23 cellular contexts compared by ENCODE assay signal in the genomic region with DNA sequence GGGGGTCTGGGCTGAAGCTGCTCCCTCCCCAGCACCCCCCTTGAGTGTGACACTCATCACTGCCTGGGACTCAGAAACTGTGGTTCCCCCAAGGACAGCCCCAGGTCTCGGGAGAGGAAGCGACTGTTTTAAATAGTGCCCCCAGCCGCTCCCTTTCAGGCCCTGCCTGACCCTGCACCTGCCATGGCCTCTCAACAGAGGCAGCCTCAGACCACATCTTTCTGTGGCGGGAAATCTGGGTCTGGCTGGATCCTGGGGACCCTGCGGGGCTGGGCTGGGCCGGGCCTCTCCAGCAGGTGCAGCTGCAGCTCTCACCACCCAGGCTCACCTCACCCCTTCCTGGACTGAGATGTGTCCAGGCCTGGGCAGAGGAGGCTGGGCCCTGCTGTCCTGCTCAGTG. TPM values are rescaled to one million over a fixed set of nuclear protein-coding genes. Genes with fewer than 3 reads are reported as not detected.
DNase-seq lines count a peak whose midpoint lies in the region; ATAC-seq, FAIRE-seq and TF ChIP-seq lines count a peak whose summit lies in the region.
"Had no signal": no experiment of that assay in that cellular context is flagged by ENCODE, and none has a peak within 500 bp of the region (broad histone marks: within the 10 kb centered on the region; RNA-seq: fewer than 3 reads in every experiment).

No MANE protein-coding gene starts in this region.

- no peaks in the 10 kb centered on the region for H3F3A ChIP-seq in PC-9 (ENCODE audit: insufficient read depth, low read depth)

- H3K79me2 ChIP-seq in Karpas-422 (ENCODE audit: low read length) = 0 out of 2 replicates have a peak, but pooled peaks cover 4% of the 10 kb centered on the region
- no peaks in the 10 kb centered on the region for H3K79me2 ChIP-seq in PC-9 (ENCODE audit: low read depth)

- H3K4me3 ChIP-seq in BLaER1 treated with 17β-estradiol and CSF1 and Interleukin-3, amounts not matched to agents 10 nM and 100 nM = peak overlapping the region in 5 of 10 experiments; percentile 4 to 74 (median 63); a peak in 8 of 20 replicates
- peak overlapping the region; percentile 39; the same call in 1 of the 2 replicates for H3K4me3 ChIP-seq in Karpas-422 (ENCODE audit: low read length)
- H3K4me3 ChIP-seq in small intestine (ENCODE audit: low read depth in 1 of 2, low read length in 2 of 2) = no peak overlapping the region
- no peak overlapping the region for H3K4me3 ChIP-seq in PC-9
- H3K4me3 ChIP-seq: Peyer's patch had no signal

- POLR2A ChIA-PET in PC-9 (lab: Charles Lee; ENCODE audit: unreplicated experiment) = no interaction called here

- CTCF ChIA-PET in PC-9 (lab: Charles Lee) = no interaction called here

- H3K4me1 Mint-ChIP-seq in stimulated activated effector memory CD8-positive, alpha-beta T cell treated with anti-CD3 and anti-CD28 coated beads, Interleukin-12 subunit alpha, Interleukin-12 subunit beta, amount 100 ng/mL, for 72 hours = no peaks in the 10 kb centered on the region

- H3K9me2 ChIP-seq in Karpas-422 (replicated peaks; ENCODE audit: insufficient read depth, low read length) (no peaks in the 10 kb centered on the region), PC-9 (ENCODE audit: insufficient read depth) (no peaks in the 10 kb centered on the region)

- peaks cover 0 to 21% (median 0%) of the 10 kb centered on the region in 11 experiments; a peak in 3 of 22 replicates for H3K27me3 ChIP-seq in BLaER1 treated with 17β-estradiol and CSF1 and Interleukin-3, amounts not matched to agents 10 nM and 100 nM
- H3K27me3 ChIP-seq in Karpas-422 (ENCODE audit: low read length) (no peaks in the 10 kb centered on the region), small intestine (ENCODE audit: control insufficient read depth in 2 of 2, insufficient read depth in 2 of 2, low read length in 2 of 2) (no peaks in the 10 kb centered on the region), PC-9 (ENCODE audit: insufficient read depth, low read depth) (peaks cover 64% of the 10 kb centered on the region)
- H3K27me3 ChIP-seq: Peyer's patch had no signal

- peak; percentile 89 for DNase-seq in Karpas-422
- no peak for DNase-seq in stimulated activated effector memory CD8-positive, alpha-beta T cell treated with anti-CD3 and anti-CD28 coated beads, Interleukin-12 subunit alpha, Interleukin-12 subunit beta, amount 100 ng/mL, for 72 hours (ENCODE audit: low spot score in 2 of 2)
- no peak for DNase-seq in small intestine
- DNase-seq in SIG-M5 treated with dmso at 0.1 percent for 504 hours (lab: John Stamatoyannopoulos, UW; ENCODE audit: unreplicated experiment) = no peak
- no peak for DNase-seq in PC-9
- DNase-seq: DMS79, HFFc6, Kasumi-1, MM.1S, NCI-H1092 treated with DMSO at 0.1 percent for 48 hours, NCI-H146, NCI-H2029 treated with DMSO at 0.1 percent for 48 hours, NCI-H2171, NCI-H526, Peyer's patch had no signal

- H3K4me3 Mint-ChIP-seq in stimulated activated effector memory CD8-positive, alpha-beta T cell treated with anti-CD3 and anti-CD28 coated beads, Interleukin-12 subunit alpha, Interleukin-12 subunit beta, amount 100 ng/mL, for 72 hours = no peak overlapping the region
- H3K4me3 Mint-ChIP-seq: HFFc6 had no signal

- H3K27ac ChIP-seq in BLaER1 treated with 17β-estradiol and CSF1 and Interleukin-3, amounts not matched to agents 10 nM and 100 nM = peak overlapping the region in 7 of 11 experiments; percentile 27 to 81 (median 52); a peak in 13 of 22 replicates
- H3K27ac ChIP-seq in Karpas-422 (ENCODE audit: low read length) = peak overlapping the region; percentile 99
- H3K27ac ChIP-seq in small intestine (ENCODE audit: low read depth in 1 of 2, low read length in 1 of 2) = no peak overlapping the region
- H3K27ac ChIP-seq in PC-9 = no peak overlapping the region
- H3K27ac ChIP-seq: C4-2B, HL-60, Peyer's patch had no signal

- peaks cover 0 to 9% (median 0%) of the 10 kb centered on the region in 11 experiments; a peak in 2 of 22 replicates for H3K9me3 ChIP-seq in BLaER1 treated with 17β-estradiol and CSF1 and Interleukin-3, amounts not matched to agents 10 nM and 100 nM (replicated peaks in 1 of 11)
- H3K9me3 ChIP-seq in Karpas-422 (ENCODE audit: low read length) (no peaks in the 10 kb centered on the region), small intestine (ENCODE audit: control insufficient read depth, low read depth) (no peaks in the 10 kb centered on the region), PC-9 (ENCODE audit: insufficient read depth, low read depth) (no peaks in the 10 kb centered on the region)
- H3K9me3 ChIP-seq: Peyer's patch had no signal

- H3K36me3 ChIP-seq in BLaER1 treated with 17β-estradiol and CSF1 and Interleukin-3, amounts not matched to agents 10 nM and 100 nM = peaks cover 0 to 12% (median 0%) of the 10 kb centered on the region in 11 experiments; a peak in 2 of 22 replicates
- H3K36me3 ChIP-seq in Karpas-422 (ENCODE audit: insufficient read depth, low read length) (peaks cover 4% of the 10 kb centered on the region; the same call in 1 of the 2 replicates), small intestine (ENCODE audit: control insufficient read depth in 2 of 2, insufficient read depth in 2 of 2, low read length in 2 of 2) (no peaks in the 10 kb centered on the region), PC-9 (ENCODE audit: low read depth) (no peaks in the 10 kb centered on the region)
- H3K36me3 ChIP-seq: Peyer's patch had no signal

- H3K36me3 Mint-ChIP-seq in stimulated activated effector memory CD8-positive, alpha-beta T cell treated with anti-CD3 and anti-CD28 coated beads, Interleukin-12 subunit alpha, Interleukin-12 subunit beta, amount 100 ng/mL, for 72 hours = no peaks in the 10 kb centered on the region

- 52 to 76% (median 69%) methylated on average over 6 of the region's 6 CpGs for WGBS in small intestine, 3 donors

- no TSS peak for BruUV-seq in PC-9 (replicated peaks; lab: Mats Ljungman, UMichigan)

- intact Hi-C loops in PC-9 (cut with micrococcal nuclease; ENCODE audit: unreplicated experiment) = no loop called here

- H2AFZ ChIP-seq in Karpas-422 (ENCODE audit: low read length) = no peak overlapping the region
- no peak overlapping the region for H2AFZ ChIP-seq in PC-9

- H3K27ac Mint-ChIP-seq in stimulated activated effector memory CD8-positive, alpha-beta T cell treated with anti-CD3 and anti-CD28 coated beads, Interleukin-12 subunit alpha, Interleukin-12 subunit beta, amount 100 ng/mL, for 72 hours = no peak overlapping the region
- H3K27ac Mint-ChIP-seq: HFFc6 had no signal

- H3K9me3 Mint-ChIP-seq in stimulated activated effector memory CD8-positive, alpha-beta T cell treated with anti-CD3 and anti-CD28 coated beads, Interleukin-12 subunit alpha, Interleukin-12 subunit beta, amount 100 ng/mL, for 72 hours = no peaks in the 10 kb centered on the region
- H3K9me3 Mint-ChIP-seq: HFFc6 had no signal

- peaks cover 29 to 100% (median 91%) of the 10 kb centered on the region in 10 experiments for H3K4me1 ChIP-seq in BLaER1 treated with 17β-estradiol and CSF1 and Interleukin-3, amounts not matched to agents 10 nM and 100 nM
- H3K4me1 ChIP-seq in Karpas-422 (ENCODE audit: low read length) (peaks cover 99% of the 10 kb centered on the region), small intestine (ENCODE audit: control insufficient read depth in 2 of 2, insufficient read depth in 1 of 2, low read depth in 1 of 2, low read length in 1 of 2) (no peaks in the 10 kb centered on the region), PC-9 (replicated peaks; ENCODE audit: insufficient read depth) (no peaks in the 10 kb centered on the region)
- H3K4me1 ChIP-seq: Peyer's patch had no signal

- FAIRE-seq in small intestine (lab: Jason Lieb, UNC) = no peak
- FAIRE-seq: A204.1, H54 had no signal

- peak; percentile 13 for ATAC-seq in esophagus mucosa
- ATAC-seq in stimulated activated effector memory CD8-positive, alpha-beta T cell treated with anti-CD3 and anti-CD28 coated beads, Interleukin-12 subunit alpha, Interleukin-12 subunit beta, amount 100 ng/mL, for 72 hours = peak; percentile 14
- ATAC-seq: Right ventricle myocardium inferior had no signal

- H4K20me1 ChIP-seq in BLaER1 treated with 17β-estradiol and CSF1 and Interleukin-3, amounts not matched to agents 10 nM and 100 nM = no peaks in the 10 kb centered on the region
- H4K20me1 ChIP-seq in Karpas-422 (ENCODE audit: insufficient read depth, low read depth, low read length) = no peaks in the 10 kb centered on the region
- no peaks in the 10 kb centered on the region for H4K20me1 ChIP-seq in PC-9 (ENCODE audit: insufficient read depth)

- no peak for TF ChIP-seq CTCF in PC-9 (conservative IDR thresholded peaks at IDR 0.05)

- H3K4me2 ChIP-seq in BLaER1 treated with 17β-estradiol and CSF1 and Interleukin-3, amounts not matched to agents 10 nM and 100 nM = peak overlapping the region; percentile 35 to 100 (median 96); a peak in 21 of 22 replicates
- H3K4me2 ChIP-seq in Karpas-422 (ENCODE audit: low read depth, low read length, poor library complexity, severe bottlenecking) (peak overlapping the region; percentile 61), PC-9 (no peak overlapping the region)

- peak overlapping the region in 7 of 11 experiments; percentile 1 to 82 (median 67); a peak in 11 of 22 replicates for H3K9ac ChIP-seq in BLaER1 treated with 17β-estradiol and CSF1 and Interleukin-3, amounts not matched to agents 10 nM and 100 nM
- peak overlapping the region; percentile 85 for H3K9ac ChIP-seq in Karpas-422 (ENCODE audit: low read length)

RNA-seq across cellular contexts. Expression of a gene that starts 3.7 kb away (rescaled TPM):
- total RNA-seq in Karpas-422 (2014; rRNA removed; shearing (Covaris generic); ENCODE audit: low replicate concordance) = 100 and 171 TPM in 2 replicates
- total RNA-seq in esophagus mucosa (not detected), PC-9 (2021) (not detected in 2 replicates)
- not detected for polyA plus RNA-seq in small intestine
- total RNA-seq: HFFc6, HT1080, Peyer's patch, Right ventricle myocardium inferior had no signal

RNA-seq across cellular contexts. Expression of a gene that starts 48.3 kb away (rescaled TPM):
- 1.2 TPM in 1 of 2 replicates, not detected in the other for total RNA-seq in Karpas-422 (2014; rRNA removed; shearing (Covaris generic); ENCODE audit: low replicate concordance)
- 0.32 TPM for total RNA-seq in esophagus mucosa
- 1 to 10 TPM in 1 of 3 donors, under 1 TPM in 2; 0.30 to 1.8 (median 0.54) TPM for polyA plus RNA-seq in small intestine
- 0.57 and 0.60 TPM in 2 replicates for total RNA-seq in PC-9 (2021)
- total RNA-seq: Right ventricle myocardium inferior had no signal

Comparison
In these comparisons a context has a peak if more than half of its experiments do, and no peak if none do; other contexts are left out.
1. H3K27ac ChIP-seq: peak in BLaER1 treated with 17β-estradiol and CSF1 and Interleukin-3, amounts not matched to agents 10 nM and 100 nM (7 of 11) and Karpas-422 (single experiment); none in small intestine (0 of 2) and PC-9 (single experiment).
2. RNA of a gene that starts 3.7 kb away (total RNA-seq): 100 to 171 TPM in Karpas-422; not detected in esophagus mucosa (single experiment) and not detected in PC-9; every median in the first group is over 100 times any median in the second.